8 cellular contexts compared by ENCODE assay signal in the genomic region with DNA sequence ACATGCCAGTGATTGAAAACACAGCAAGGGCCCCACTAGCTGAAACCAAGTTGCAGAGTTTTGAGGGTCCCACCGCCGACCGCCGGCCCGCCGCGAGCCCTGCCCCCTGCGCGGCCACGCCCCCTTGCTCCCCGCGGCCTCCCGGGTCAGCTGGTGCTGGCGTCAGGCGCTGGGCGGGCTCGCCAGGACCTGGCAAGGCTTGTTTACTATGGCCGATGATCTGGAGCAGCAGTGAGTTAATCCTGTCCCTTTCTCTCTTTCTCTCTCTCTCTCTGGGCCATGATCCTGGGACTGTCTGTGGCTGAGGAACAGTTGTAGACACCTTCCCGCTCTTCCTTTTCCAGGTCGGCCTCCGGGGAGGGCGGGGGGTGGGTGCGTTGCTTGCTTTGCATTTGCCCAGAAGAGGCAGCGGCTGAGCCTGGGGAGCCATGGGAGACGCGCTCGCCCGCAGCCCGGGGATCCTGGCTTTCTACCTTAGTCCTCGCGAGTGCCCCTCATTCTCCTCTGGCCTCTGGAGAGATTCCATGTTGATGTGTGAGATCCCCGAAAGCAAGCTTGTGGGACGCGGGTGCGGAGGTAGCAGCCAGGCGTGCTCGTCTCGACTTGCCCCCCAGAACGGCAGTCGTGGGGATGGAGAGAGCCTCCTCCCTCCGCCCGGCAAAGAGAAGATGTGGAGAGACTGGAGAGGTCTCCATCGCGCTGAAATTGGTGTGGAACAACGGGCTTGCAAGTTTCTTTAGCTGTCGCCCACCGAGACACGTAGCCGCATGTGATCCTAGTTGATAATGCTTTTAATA. TPM values are rescaled to one million over a fixed set of nuclear protein-coding genes. Genes with fewer than 3 reads are reported as not detected.
DNase-seq lines count a peak whose midpoint lies in the region; ATAC-seq and TF ChIP-seq lines count a peak whose summit lies in the region.

A gene with protein sequence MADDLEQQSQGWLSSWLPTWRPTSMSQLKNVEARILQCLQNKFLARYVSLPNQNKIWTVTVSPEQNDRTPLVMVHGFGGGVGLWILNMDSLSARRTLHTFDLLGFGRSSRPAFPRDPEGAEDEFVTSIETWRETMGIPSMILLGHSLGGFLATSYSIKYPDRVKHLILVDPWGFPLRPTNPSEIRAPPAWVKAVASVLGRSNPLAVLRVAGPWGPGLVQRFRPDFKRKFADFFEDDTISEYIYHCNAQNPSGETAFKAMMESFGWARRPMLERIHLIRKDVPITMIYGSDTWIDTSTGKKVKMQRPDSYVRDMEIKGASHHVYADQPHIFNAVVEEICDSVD (plus strand): TSS at position 202 of the 797 bp plus-strand sequence. CDS start 7 bp downstream, at position 209.

- no peak for TF ChIP-seq CTCF in CD4-positive, alpha-beta T cell (IDR thresholded peaks at IDR 0.05)
- TF ChIP-seq CTCF in foreskin keratinocyte (conservative IDR thresholded peaks at IDR 0.05) (no peak), nephron progenitor cell (IDR thresholded peaks at IDR 0.05) (no peak)

- peak within 1 kb of the TSS; percentile 34 for H3K27ac ChIP-seq in CD4-positive, alpha-beta T cell (ENCODE audit: low read depth, low read length)
- peak within 1 kb of the TSS; percentile 76 for H3K27ac ChIP-seq in foreskin keratinocyte
- H3K27ac ChIP-seq in thymus (ENCODE audit: low read depth): peak within 1 kb of the TSS; percentile 79

- DNase-seq in CD4-positive, alpha-beta T cell: peak; percentile 14 to 59 (median 41)
- peak; percentile 62 for DNase-seq in activated naive CD4-positive, alpha-beta T cell treated with Interleukin-2 at 50 U/mL for 16 hours
- no peak for DNase-seq in foreskin keratinocyte
- peak; percentile 85 for DNase-seq in nephron progenitor cell

- POLR2A ChIA-PET in CD4-positive, alpha-beta T cell (lab: Charles Lee): interaction anchor here (1.0 to 5.6 kb wide), 8 partner anchors 9 to 273 kb away, joined by 3 to 82 read pairs (median 7); a partner anchor contains a TSS

- peak within 1 kb of the TSS; percentile 80 for H3K4me3 ChIP-seq in thymus (ENCODE audit: low read length)

- peak; percentile 61 for ATAC-seq in CD4-positive, alpha-beta T cell (ENCODE audit: poor library complexity)
- peak; percentile 80 for ATAC-seq in HG03442 (IDR thresholded peaks at IDR 0.05; ENCODE audit: unreplicated experiment)
- peak; percentile 77 for ATAC-seq in foreskin keratinocyte

- intact Hi-C loops in CD4-positive, alpha-beta T cell (cut with DNase I, micrococcal nuclease): no loop called here

- H3K27me3 Mint-ChIP-seq in CD4-positive, alpha-beta T cell: no peaks in the 10 kb centered on the region
- H3K27me3 Mint-ChIP-seq in nephron progenitor cell (ENCODE audit: low read depth, poor library complexity): peaks cover 6% of the 10 kb centered on the region

- H3K36me3 Mint-ChIP-seq in CD4-positive, alpha-beta T cell (ENCODE audit: low read depth): peaks cover 31% of the 10 kb centered on the region
- peaks cover 17% of the 10 kb centered on the region for H3K36me3 Mint-ChIP-seq in nephron progenitor cell (ENCODE audit: low read depth)

- H3K27ac Mint-ChIP-seq in CD4-positive, alpha-beta T cell: peak within 1 kb of the TSS; percentile 77
- peak within 1 kb of the TSS; percentile 86 for H3K27ac Mint-ChIP-seq in nephron progenitor cell

- H3K4me3 Mint-ChIP-seq in CD4-positive, alpha-beta T cell: peak within 1 kb of the TSS; percentile 98
- H3K4me3 Mint-ChIP-seq in nephron progenitor cell: peak within 1 kb of the TSS; percentile 96

- CTCF ChIA-PET in CD4-positive, alpha-beta T cell (lab: Charles Lee): interaction anchor here (0.8 to 6.4 kb wide), 9 partner anchors 9 to 551 kb away, joined by 3 to 39 read pairs (median 4); a partner anchor contains a TSS

- TF ChIP-seq POLR2A in GM19193 (IDR thresholded peaks at IDR 0.05; ENCODE audit: extremely low read depth, insufficient read depth, insufficient read length): peak; percentile 25

- WGBS in thymus: under 1% methylated on average over 49 of the region's 49 CpGs

- H3K4me1 ChIP-seq in foreskin keratinocyte (peaks cover 14% of the 10 kb centered on the region), thymus (ENCODE audit: control insufficient read depth, insufficient read depth, low read length) (peaks cover 32% of the 10 kb centered on the region)

- H3K36me3 ChIP-seq in thymus (ENCODE audit: control insufficient read depth, insufficient read depth): no peaks in the 10 kb centered on the region

- H3K9me3 ChIP-seq in CD4-positive, alpha-beta T cell (ENCODE audit: control insufficient read depth, low read length): no peaks in the 10 kb centered on the region
- no peaks in the 10 kb centered on the region for H3K9me3 ChIP-seq in thymus (ENCODE audit: control insufficient read depth)

- H3K9me3 Mint-ChIP-seq in CD4-positive, alpha-beta T cell: no peaks in the 10 kb centered on the region
- H3K9me3 Mint-ChIP-seq in nephron progenitor cell: no peaks in the 10 kb centered on the region

- H3K27me3 ChIP-seq in CD4-positive, alpha-beta T cell (ENCODE audit: control insufficient read depth, insufficient read depth, low read length): no peaks in the 10 kb centered on the region
- H3K27me3 ChIP-seq in foreskin keratinocyte (peaks cover 3% of the 10 kb centered on the region), thymus (ENCODE audit: control insufficient read depth, insufficient read depth) (peaks cover 12% of the 10 kb centered on the region)

- H3K4me1 Mint-ChIP-seq in CD4-positive, alpha-beta T cell (ENCODE audit: low read depth): peaks cover 24% of the 10 kb centered on the region
- peaks cover 31% of the 10 kb centered on the region for H3K4me1 Mint-ChIP-seq in nephron progenitor cell

TF ChIP-seq in PFSK-1, 5 proteins besides CTCF, POLR2A, EP300 and RAD21:
- TF ChIP-seq SIN3A (IDR thresholded peaks at IDR 0.05; ENCODE audit: borderline replicate concordance, insufficient read depth, low read length): no peak
- peak; percentile 54 for TF ChIP-seq FOXP2 (optimal IDR thresholded peaks at IDR 0.05; ENCODE audit: borderline replicate concordance, extremely low read depth, extremely low read length, insufficient read depth)
- TF ChIP-seq POLR2AphosphoS5 (IDR thresholded peaks at IDR 0.05; ENCODE audit: low read depth, low read length): no peak
- no peak for TF ChIP-seq TAF1 (IDR thresholded peaks at IDR 0.05; ENCODE audit: borderline replicate concordance, insufficient read depth, low read length)
TF ChIP-seq in PFSK-1: peak in this region for 1.

RNA-seq across cellular contexts. Expression of the gene that starts here (rescaled TPM):
- 1 to 10 TPM; 7.1 to 8.9 TPM for total RNA-seq in CD4-positive, alpha-beta T cell
- polyA plus RNA-seq in PFSK-1 (2012; ENCODE audit: insufficient read length, low read depth): 4.9 TPM
- 7.4 and 8.2 TPM in 2 replicates for total RNA-seq in foreskin keratinocyte
- polyA plus RNA-seq in foreskin keratinocyte (12.7 and 12.8 TPM in 2 replicates), thymus (9.3 TPM)

Comparison
In these comparisons a context has a peak if more than half of its experiments do, and no peak if none do; other contexts are left out.
1. DNase-seq: peak in CD4-positive, alpha-beta T cell (10 of 10), activated naive CD4-positive, alpha-beta T cell treated with Interleukin-2 at 50 U/mL for 16 hours (single experiment) and nephron progenitor cell (single experiment); none in foreskin keratinocyte (0 of 2).
2. Peak in every context shown above with its lines, with median percentiles within 50 percentile points of each other: ATAC-seq and H3K27ac ChIP-seq.